ENCODE assay signal across 27 cellular contexts in the genomic region with DNA sequence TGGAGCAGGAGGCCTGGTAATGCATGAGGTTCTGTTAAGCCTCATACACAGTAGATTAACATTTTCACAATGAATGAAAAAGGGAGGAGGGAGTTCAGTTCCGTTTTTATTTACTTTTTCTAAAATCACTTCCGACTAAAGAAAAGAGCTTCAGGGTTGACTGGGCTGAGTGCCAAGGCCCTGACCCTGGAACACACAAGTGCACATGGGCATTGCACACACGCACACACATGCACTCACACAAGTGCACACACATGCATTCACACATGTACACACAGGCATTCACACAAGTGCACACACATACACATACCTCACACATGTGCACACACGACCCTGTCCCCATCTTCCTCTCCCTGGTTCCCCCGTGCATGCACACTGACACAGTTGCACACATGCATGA.
A peak's percentile ranks its signal among the peaks of the same experiment; 100 is the strongest.
DNase-seq lines count a peak whose midpoint lies in the region; ATAC-seq, FAIRE-seq and TF ChIP-seq lines count a peak whose summit lies in the region.
"Had no signal": no experiment of that assay in that cellular context is flagged by ENCODE, and none has a peak within 500 bp of the region (broad histone marks: within the 10 kb centered on the region; RNA-seq: fewer than 3 reads in every experiment).

No MANE protein-coding gene starts in this region.

- no peak overlapping the region for H3K4me3 ChIP-seq in breast epithelium
- H3K4me3 ChIP-seq: heart right ventricle, upper lobe of right lung had no signal

- CTCF ChIA-PET in WTC11 (lab: Charles Lee), result interaction anchor here (1.4 to 2.0 kb wide), 3 partner anchors 9 to 108 kb away, joined by 3 to 7 read pairs (median 6); no protein-coding TSS in a partner anchor

- FAIRE-seq in frontal cortex (lab: Jason Lieb, UNC), result no peak
- FAIRE-seq: TTC549 had no signal

- no peak overlapping the region for H3K27ac ChIP-seq in breast epithelium
- H3K27ac ChIP-seq: heart right ventricle, upper lobe of right lung had no signal

- H3K4me1 ChIP-seq in breast epithelium, result no peaks in the 10 kb centered on the region

- H3K27me3 Mint-ChIP-seq in WTC11 (ENCODE audit: low read depth), result no peaks in the 10 kb centered on the region; the same call in 1 of the 2 replicates
- H3K27me3 Mint-ChIP-seq: activated CD4-positive, alpha-beta T cell treated with anti-CD3 and anti-CD28 coated beads for 36 hours; activated naive CD4-positive, alpha-beta T cell treated with anti-CD3 and anti-CD28 coated beads, Interleukin-2, amount 50 U/mL, for 24 hours; natural killer cell treated with Interleukin-12 subunit alpha and Interleukin-12 subunit beta and Interleukin-15 and Interleukin-18, amount 100 ng/mL, for 72 hours had no signal

- ATAC-seq in left ventricle myocardium superior (no peak), WTC11 (no peak), HG03469 (IDR thresholded peaks at IDR 0.05; ENCODE audit: unreplicated experiment) (no peak)
- ATAC-seq: activated CD4-positive, alpha-beta T cell treated with anti-CD3 and anti-CD28 coated beads for 36 hours; activated T-cell treated with anti-CD3 and anti-CD28 coated beads, Interleukin-2, amount 50 U/mL, for 72 hours; heart right ventricle; left lobe of liver; upper lobe of right lung had no signal

- H3K4me1 Mint-ChIP-seq in WTC11, result peaks cover 28% of the 10 kb centered on the region
- H3K4me1 Mint-ChIP-seq: activated CD4-positive, alpha-beta T cell treated with anti-CD3 and anti-CD28 coated beads for 36 hours; activated naive CD4-positive, alpha-beta T cell treated with anti-CD3 and anti-CD28 coated beads, Interleukin-2, amount 50 U/mL, for 24 hours; mesothelial cell of epicardium had no signal

- H3K27ac Mint-ChIP-seq in WTC11, result peak overlapping the region; percentile 90; the same call in 1 of the 2 replicates
- H3K27ac Mint-ChIP-seq: activated CD4-positive, alpha-beta T cell treated with anti-CD3 and anti-CD28 coated beads for 36 hours; activated naive CD4-positive, alpha-beta T cell treated with anti-CD3 and anti-CD28 coated beads, Interleukin-2, amount 50 U/mL, for 24 hours; activated T-cell treated with anti-CD3 and anti-CD28 coated beads, Interleukin-2, amount 50 U/mL, for 72 hours; CD14-positive monocyte; HFFc6; mesothelial cell of epicardium; natural killer cell treated with Interleukin-12 subunit alpha and Interleukin-12 subunit beta and Interleukin-15 and Interleukin-18, amount 100 ng/mL, for 72 hours; progenitor cell of endocrine pancreas had no signal

- H3K36me3 Mint-ChIP-seq in WTC11, result no peaks in the 10 kb centered on the region
- H3K36me3 Mint-ChIP-seq: activated naive CD4-positive, alpha-beta T cell treated with anti-CD3 and anti-CD28 coated beads, Interleukin-2, amount 50 U/mL, for 24 hours; mesothelial cell of epicardium; natural killer cell treated with Interleukin-12 subunit alpha and Interleukin-12 subunit beta and Interleukin-15 and Interleukin-18, amount 100 ng/mL, for 72 hours had no signal

- peak; percentile 46 for DNase-seq in cardiac septum (ENCODE audit: low spot score)
- no peak for DNase-seq in left ventricle myocardium superior
- DNase-seq in NCI-H345 treated with DMSO at 0.1 percent for 48 hours (lab: John Stamatoyannopoulos, UW; ENCODE audit: unreplicated experiment), result peak; percentile 33
- DNase-seq in WTC11 (ENCODE audit: low spot score), result no peak
- no peak for DNase-seq in DMS114 treated with DMSO at 0.1 percent for 48 hours (lab: John Stamatoyannopoulos, UW; ENCODE audit: unreplicated experiment)
- DNase-seq in breast epithelium (ENCODE audit: low spot score in 2 of 2), result no peak
- DNase-seq in frontal cortex (ENCODE audit: low spot score in 2 of 2), result no peak
- DNase-seq: activated CD4-positive, alpha-beta T cell treated with anti-CD3 and anti-CD28 coated beads for 36 hours; activated T-cell treated with anti-CD3 and anti-CD28 coated beads, Interleukin-2, amount 50 U/mL, for 72 hours; aorta; DMS53; heart right ventricle; HFFc6; KG1; NCI-H1092; NCI-H2029 treated with DMSO at 0.1 percent for 48 hours; NCI-H510A treated with DMSO at 0.1 percent for 48 hours; SIG-M5; upper lobe of right lung had no signal

- H3K4me3 Mint-ChIP-seq in WTC11, result no peak overlapping the region
- H3K4me3 Mint-ChIP-seq: activated CD4-positive, alpha-beta T cell treated with anti-CD3 and anti-CD28 coated beads for 36 hours; activated naive CD4-positive, alpha-beta T cell treated with anti-CD3 and anti-CD28 coated beads, Interleukin-2, amount 50 U/mL, for 24 hours; activated T-cell treated with anti-CD3 and anti-CD28 coated beads, Interleukin-2, amount 50 U/mL, for 72 hours; CD14-positive monocyte; HFFc6; mesothelial cell of epicardium; natural killer cell treated with Interleukin-12 subunit alpha and Interleukin-12 subunit beta and Interleukin-15 and Interleukin-18, amount 100 ng/mL, for 72 hours had no signal

- H3K36me3 ChIP-seq in breast epithelium, result no peaks in the 10 kb centered on the region
- H3K36me3 ChIP-seq: heart right ventricle, upper lobe of right lung had no signal

- H3K9me3 Mint-ChIP-seq in WTC11, result no peaks in the 10 kb centered on the region; the same call in 1 of the 2 replicates
- H3K9me3 Mint-ChIP-seq: activated naive CD4-positive, alpha-beta T cell treated with anti-CD3 and anti-CD28 coated beads, Interleukin-2, amount 50 U/mL, for 24 hours; activated T-cell treated with anti-CD3 and anti-CD28 coated beads, Interleukin-2, amount 50 U/mL, for 72 hours; mesothelial cell of epicardium; natural killer cell treated with Interleukin-12 subunit alpha and Interleukin-12 subunit beta and Interleukin-15 and Interleukin-18, amount 100 ng/mL, for 72 hours had no signal

- intact Hi-C loops in cardiac septum (cut with DNase I) (no loop called here), left ventricle myocardium superior (cut with micrococcal nuclease) (no loop called here), breast epithelium (cut with DNase I; ENCODE audit: low total_unique reads) (no loop called here)

- no peak for TF ChIP-seq POLR2A in breast epithelium (IDR thresholded peaks at IDR 0.05)

- POLR2A ChIA-PET in WTC11 (lab: Charles Lee), result no interaction called here

- TF ChIP-seq CTCF in WTC11 (IDR thresholded peaks at IDR 0.05) (no peak), breast epithelium (IDR thresholded peaks at IDR 0.05) (no peak)

- peaks cover 0 to 44% of the 10 kb centered on the region in 2 donors for H3K27me3 ChIP-seq in breast epithelium
- H3K27me3 ChIP-seq: upper lobe of right lung had no signal

- H3K9me3 ChIP-seq in breast epithelium, result peaks cover 0 to 9% of the 10 kb centered on the region in 2 donors
- H3K9me3 ChIP-seq: upper lobe of right lung had no signal

TF ChIP-seq in WTC11, 78 proteins besides CTCF, POLR2A, EP300 and RAD21 (continues in another document):
- TF ChIP-seq JAZF1 (CRISPR knock-in tag; IDR thresholded peaks at IDR 0.05) (no peak), MXD4 (CRISPR knock-in tag; IDR thresholded peaks at IDR 0.05; ENCODE audit: borderline replicate concordance) (no peak)
- TF ChIP-seq, protein P1, sequence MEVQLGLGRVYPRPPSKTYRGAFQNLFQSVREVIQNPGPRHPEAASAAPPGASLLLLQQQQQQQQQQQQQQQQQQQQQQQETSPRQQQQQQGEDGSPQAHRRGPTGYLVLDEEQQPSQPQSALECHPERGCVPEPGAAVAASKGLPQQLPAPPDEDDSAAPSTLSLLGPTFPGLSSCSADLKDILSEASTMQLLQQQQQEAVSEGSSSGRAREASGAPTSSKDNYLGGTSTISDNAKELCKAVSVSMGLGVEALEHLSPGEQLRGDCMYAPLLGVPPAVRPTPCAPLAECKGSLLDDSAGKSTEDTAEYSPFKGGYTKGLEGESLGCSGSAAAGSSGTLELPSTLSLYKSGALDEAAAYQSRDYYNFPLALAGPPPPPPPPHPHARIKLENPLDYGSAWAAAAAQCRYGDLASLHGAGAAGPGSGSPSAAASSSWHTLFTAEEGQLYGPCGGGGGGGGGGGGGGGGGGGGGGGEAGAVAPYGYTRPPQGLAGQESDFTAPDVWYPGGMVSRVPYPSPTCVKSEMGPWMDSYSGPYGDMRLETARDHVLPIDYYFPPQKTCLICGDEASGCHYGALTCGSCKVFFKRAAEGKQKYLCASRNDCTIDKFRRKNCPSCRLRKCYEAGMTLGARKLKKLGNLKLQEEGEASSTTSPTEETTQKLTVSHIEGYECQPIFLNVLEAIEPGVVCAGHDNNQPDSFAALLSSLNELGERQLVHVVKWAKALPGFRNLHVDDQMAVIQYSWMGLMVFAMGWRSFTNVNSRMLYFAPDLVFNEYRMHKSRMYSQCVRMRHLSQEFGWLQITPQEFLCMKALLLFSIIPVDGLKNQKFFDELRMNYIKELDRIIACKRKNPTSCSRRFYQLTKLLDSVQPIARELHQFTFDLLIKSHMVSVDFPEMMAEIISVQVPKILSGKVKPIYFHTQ (CRISPR knock-in tag; IDR thresholded peaks at IDR 0.05), result no peak
- TF ChIP-seq, protein P2, sequence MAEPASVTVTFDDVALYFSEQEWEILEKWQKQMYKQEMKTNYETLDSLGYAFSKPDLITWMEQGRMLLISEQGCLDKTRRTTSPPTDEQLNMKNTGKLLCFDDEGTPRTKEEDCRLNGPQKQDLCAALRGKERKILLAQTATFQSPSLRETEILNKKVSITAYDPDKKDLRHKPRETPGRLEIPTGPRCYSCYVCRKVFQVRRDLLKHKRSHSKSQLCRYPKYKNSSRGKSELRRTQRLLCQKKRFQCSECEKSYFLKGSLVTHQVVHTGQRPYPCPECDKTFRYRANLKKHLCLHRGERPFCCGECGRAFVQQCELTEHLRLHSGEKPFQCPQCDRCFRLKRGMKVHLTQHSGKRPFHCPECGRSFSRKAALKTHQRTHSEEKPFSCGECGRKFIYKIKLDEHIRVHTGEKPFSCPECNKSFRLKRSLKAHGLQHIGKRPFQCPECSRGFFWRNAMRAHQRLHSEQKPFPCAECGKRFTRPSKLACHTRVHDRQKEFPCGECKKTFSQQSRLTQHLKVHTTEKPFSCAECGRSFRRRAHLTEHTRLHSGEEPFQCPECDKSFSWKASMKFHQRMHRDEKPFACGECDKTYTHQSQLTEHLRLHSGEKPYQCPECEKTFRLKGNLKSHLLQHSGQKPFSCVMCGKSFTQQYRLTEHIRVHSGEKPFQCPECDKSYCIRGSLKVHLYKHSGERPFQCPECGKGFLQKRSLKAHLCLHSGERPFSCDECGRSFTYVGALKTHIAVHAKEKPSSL (CRISPR knock-in tag; conservative IDR thresholded peaks at IDR 0.05), result no peak
- TF ChIP-seq, protein P3, sequence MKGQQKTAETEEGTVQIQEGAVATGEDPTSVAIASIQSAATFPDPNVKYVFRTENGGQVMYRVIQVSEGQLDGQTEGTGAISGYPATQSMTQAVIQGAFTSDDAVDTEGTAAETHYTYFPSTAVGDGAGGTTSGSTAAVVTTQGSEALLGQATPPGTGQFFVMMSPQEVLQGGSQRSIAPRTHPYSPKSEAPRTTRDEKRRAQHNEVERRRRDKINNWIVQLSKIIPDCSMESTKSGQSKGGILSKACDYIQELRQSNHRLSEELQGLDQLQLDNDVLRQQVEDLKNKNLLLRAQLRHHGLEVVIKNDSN (CRISPR knock-in tag; IDR thresholded peaks at IDR 0.05), result no peak

Comparison
In these comparisons a context has a peak if more than half of its experiments do, and no peak if none do; other contexts are left out.
1. DNase-seq: peak in cardiac septum (single experiment) and NCI-H345 treated with DMSO at 0.1 percent for 48 hours (single experiment); none in left ventricle myocardium superior (single experiment), WTC11 (single experiment), DMS114 treated with DMSO at 0.1 percent for 48 hours (single experiment), breast epithelium (0 of 2) and frontal cortex (0 of 2).